Comparison of ENCODE assay signal across 27 cellular contexts in genomic region chr11:100869328-100869727, GRCh38.
"Had no signal": no experiment of that assay in that cellular context is flagged by ENCODE, and none has a peak within 500 bp of the region (broad histone marks: within the 10 kb centered on the region; RNA-seq: fewer than 3 reads in every experiment).

No MANE protein-coding gene starts in this region.

- H3K9me3 ChIP-seq: colonic mucosa, esophagus muscularis mucosa, esophagus squamous epithelium, gastrocnemius medialis, gastroesophageal sphincter, heart left ventricle, heart right ventricle had no signal

- ATAC-seq: effector memory CD8-positive, alpha-beta T cell; esophagus mucosa; foreskin keratinocyte; gastrocnemius medialis; gastroesophageal sphincter; heart left ventricle; heart right ventricle had no signal

- H3K4me1 ChIP-seq: colonic mucosa, esophagus muscularis mucosa, gastrocnemius medialis, gastroesophageal sphincter, heart right ventricle had no signal

- DNase-seq: colonic mucosa; cortex of kidney; dermis blood vessel endothelial cell; dorsolateral prefrontal cortex; effector CD4-positive, alpha-beta T cell; effector CD8-positive, alpha-beta T cell; effector memory CD4-positive, alpha-beta T cell; effector memory CD8-positive, alpha-beta T cell; endodermal cell; esophagus squamous epithelium; foreskin fibroblast; foreskin keratinocyte; foreskin melanocyte; gastrocnemius medialis; glutamatergic neuron; head of caudate nucleus; heart left ventricle; heart right ventricle had no signal

- H3K27me3 ChIP-seq: colonic mucosa, esophagus muscularis mucosa, esophagus squamous epithelium, foreskin keratinocyte, gastrocnemius medialis, gastroesophageal sphincter, heart left ventricle, heart right ventricle had no signal

- FAIRE-seq: colon, endometrium, endothelial cell of umbilical vein, frontal cortex had no signal

- H3K4me3 ChIP-seq: colonic mucosa, coronary artery, dorsolateral prefrontal cortex, esophagus muscularis mucosa, esophagus squamous epithelium, gastrocnemius medialis, gastroesophageal sphincter, heart left ventricle, heart right ventricle had no signal

- H3K36me3 ChIP-seq: colonic mucosa, esophagus muscularis mucosa, esophagus squamous epithelium, gastrocnemius medialis, gastroesophageal sphincter, heart left ventricle, heart right ventricle had no signal

- H3K27ac ChIP-seq: colonic mucosa, coronary artery, dorsolateral prefrontal cortex, epithelial cell of prostate, esophagus muscularis mucosa, esophagus squamous epithelium, foreskin keratinocyte, gastrocnemius medialis, gastroesophageal sphincter, heart left ventricle, heart right ventricle had no signal
